14 cellular contexts compared by ENCODE assay signal in genomic region chr2:70505613-70506391, GRCh38.
"Had no signal": no experiment of that assay in that cellular context is flagged by ENCODE, and none has a peak within 500 bp of the region (broad histone marks: within the 10 kb centered on the region; RNA-seq: fewer than 3 reads in every experiment).

No MANE protein-coding gene starts in this region.

- H3K9me3 ChIP-seq: ovary, right atrium auricular region had no signal

- H3K27me3 Mint-ChIP-seq: central memory CD8-positive, alpha-beta T cell; dendritic cell treated with granulocyte-macrophage colony-stimulating factor and Interleukin-4, amounts not matched to agents 40 ng/mL and 50 ng/mL, for 4 days had no signal

- H3K4me1 ChIP-seq: right atrium auricular region had no signal

- H3K9me3 Mint-ChIP-seq: central memory CD8-positive, alpha-beta T cell; dendritic cell treated with granulocyte-macrophage colony-stimulating factor and Interleukin-4, amounts not matched to agents 40 ng/mL and 50 ng/mL, for 4 days; mesothelial cell of epicardium had no signal

- DNase-seq: foreskin melanocyte; kidney glomerular epithelial cell; ovary; small intestine; stimulated activated CD4-positive, alpha-beta T cell treated with anti-CD3 and anti-CD28 coated beads, Interleukin-12 subunit alpha, Interleukin-12 subunit beta, amount 100 ng/mL, for 4 hours; stimulated activated naive CD4-positive, alpha-beta T cell treated with Interleukin-2 at 50 U/mL for 16 hours; trophoblast cell had no signal

- ATAC-seq: left lobe of liver had no signal

- H3K36me3 Mint-ChIP-seq: mesothelial cell of epicardium had no signal

- H3K4me1 Mint-ChIP-seq: nephron had no signal

- H3K4me3 ChIP-seq: hepatocyte, ovary, right atrium auricular region had no signal

- H3K27ac ChIP-seq: hepatocyte, ovary, right atrium auricular region had no signal

- H3K4me3 Mint-ChIP-seq: central memory CD8-positive, alpha-beta T cell; dendritic cell treated with granulocyte-macrophage colony-stimulating factor and Interleukin-4, amounts not matched to agents 40 ng/mL and 50 ng/mL, for 4 days; mesothelial cell of epicardium; nephron had no signal

- H3K27ac Mint-ChIP-seq: dendritic cell treated with granulocyte-macrophage colony-stimulating factor and Interleukin-4, amounts not matched to agents 40 ng/mL and 50 ng/mL, for 4 days; mesothelial cell of epicardium; nephron had no signal

- H3K36me3 ChIP-seq: ovary, right atrium auricular region had no signal
